In genomic region chr6:122124908-122125307, GRCh38 we compare ENCODE assay signal across 31 cellular contexts.
"Had no signal": no experiment of that assay in that cellular context is flagged by ENCODE, and none has a peak within 500 bp of the region (broad histone marks: within the 10 kb centered on the region; RNA-seq: fewer than 3 reads in every experiment).

No MANE protein-coding gene starts in this region.

- H3K36me3 Mint-ChIP-seq: natural killer cell; neural progenitor cell; stimulated activated memory B cell treated with anti-CD40 and anti-IgM and Interleukin-4, amounts not matched to agents 10 μg/mL and 1 μg/mL and 100 μg/mL, for 72 hours; type B pancreatic cell had no signal

- H3K9me3 ChIP-seq: ovary, psoas muscle, spleen, suprapubic skin, testis, tibial artery, transverse colon, upper lobe of right lung, uterus had no signal

- H3K27ac ChIP-seq: neural progenitor cell, ovary, parathyroid adenoma, psoas muscle, skin epidermis, spleen, suprapubic skin, testis, tibial artery, transverse colon, upper lobe of right lung, uterus had no signal

- H3K79me2 ChIP-seq: parathyroid adenoma had no signal

- DNase-seq: natural killer cell; occipital lobe; ovary; posterior cingulate gyrus; psoas muscle; right cardiac atrium; spleen; stimulated activated CD4-positive, alpha-beta T cell treated with anti-CD3 and anti-CD28 coated beads, Interleukin-12 subunit alpha, Interleukin-12 subunit beta, amount 100 ng/mL, for 4 hours; stimulated activated CD4-positive, alpha-beta T cell treated with anti-CD3 and anti-CD28 coated beads, Interleukin-1b, Interleukin-23, amount 100 ng/mL, for 48 hours; stimulated activated CD4-positive, alpha-beta T cell treated with anti-CD3 and anti-CD28 coated beads, Interleukin-4, amount 100 ng/mL, for 1 hour; stimulated activated CD4-positive, alpha-beta T cell treated with anti-CD3 and anti-CD28 coated beads, Interleukin-4, amount 100 ng/mL, for 4 hours; stimulated activated CD8-positive, alpha-beta memory T cell treated with anti-CD3 and anti-CD28 coated beads, Interleukin-4, amount 100 ng/mL, for 48 hours; stimulated activated naive CD4-positive, alpha-beta T cell; stimulated activated naive CD8-positive, alpha-beta T cell treated with anti-CD3 and anti-CD28 coated beads, Interleukin-15, amount 100 ng/mL, for 72 hours; stimulated activated naive CD8-positive, alpha-beta T cell treated with anti-CD3 and anti-CD28 coated beads, Interleukin-15, Interleukin-2, amounts not matched to agents 100 U/mL and 50 U/mL, for 24 hours; substantia nigra; testis; tibial artery; transverse colon; upper lobe of right lung; uterus had no signal

- H3K9me3 Mint-ChIP-seq: nephron; neural progenitor cell; stimulated activated naive CD8-positive, alpha-beta T cell treated with anti-CD3 and anti-CD28 coated beads, Interleukin-15, amount 100 ng/mL, for 72 hours; type B pancreatic cell had no signal

- H3K9ac ChIP-seq: neural progenitor cell, parathyroid adenoma had no signal

- H3K27ac Mint-ChIP-seq: natural killer cell; nephron; neural progenitor cell; progenitor cell of endocrine pancreas; stimulated activated memory B cell treated with anti-CD40 and anti-IgM and Interleukin-4, amounts not matched to agents 10 μg/mL and 1 μg/mL and 100 μg/mL, for 72 hours; stimulated activated naive CD8-positive, alpha-beta T cell treated with anti-CD3 and anti-CD28 coated beads, Interleukin-15, amount 100 ng/mL, for 72 hours; type B pancreatic cell had no signal

- H3K4me1 Mint-ChIP-seq: natural killer cell; neural progenitor cell; stimulated activated memory B cell treated with anti-CD40 and anti-IgM and Interleukin-4, amounts not matched to agents 10 μg/mL and 1 μg/mL and 100 μg/mL, for 72 hours; stimulated activated naive CD8-positive, alpha-beta T cell treated with anti-CD3 and anti-CD28 coated beads, Interleukin-15, amount 100 ng/mL, for 72 hours had no signal

- H2AFZ ChIP-seq: neural progenitor cell, parathyroid adenoma had no signal

- H3K36me3 ChIP-seq: neural progenitor cell, ovary, spleen, suprapubic skin, tibial artery, transverse colon, upper lobe of right lung, uterus had no signal

- H3K4me1 ChIP-seq: neural progenitor cell, parathyroid adenoma, spleen, suprapubic skin, testis, transverse colon, upper lobe of right lung, uterus had no signal

- ATAC-seq: natural killer cell; psoas muscle; right cardiac atrium; sciatic nerve; stimulated activated memory B cell treated with anti-CD40 and anti-IgM and Interleukin-4, amounts not matched to agents 10 μg/mL and 1 μg/mL and 100 μg/mL, for 72 hours; stimulated activated naive CD8-positive, alpha-beta T cell treated with anti-CD3 and anti-CD28 coated beads, Interleukin-15, amount 100 ng/mL, for 72 hours; stimulated activated naive CD8-positive, alpha-beta T cell treated with anti-CD3 and anti-CD28 coated beads, Interleukin-15, Interleukin-2, amounts not matched to agents 100 U/mL and 50 U/mL, for 24 hours; upper lobe of right lung had no signal

- H3K27me3 Mint-ChIP-seq: progenitor cell of endocrine pancreas; stimulated activated memory B cell treated with anti-CD40 and anti-IgM and Interleukin-4, amounts not matched to agents 10 μg/mL and 1 μg/mL and 100 μg/mL, for 72 hours; stimulated activated naive CD8-positive, alpha-beta T cell treated with anti-CD3 and anti-CD28 coated beads, Interleukin-15, amount 100 ng/mL, for 72 hours; type B pancreatic cell had no signal

- H3K27me3 ChIP-seq: neural progenitor cell, ovary, spleen, suprapubic skin, testis, tibial artery, transverse colon, upper lobe of right lung, uterus had no signal

- H3K4me3 ChIP-seq: neural progenitor cell, ovary, psoas muscle, skin epidermis, smooth muscle cell, spleen, suprapubic skin, testis, tibial artery, transverse colon, upper lobe of right lung, uterus had no signal

- H3K4me3 Mint-ChIP-seq: natural killer cell; nephron; neural progenitor cell; stimulated activated memory B cell treated with anti-CD40 and anti-IgM and Interleukin-4, amounts not matched to agents 10 μg/mL and 1 μg/mL and 100 μg/mL, for 72 hours; stimulated activated naive CD8-positive, alpha-beta T cell treated with anti-CD3 and anti-CD28 coated beads, Interleukin-15, amount 100 ng/mL, for 72 hours; type B pancreatic cell had no signal

- H3K4me2 ChIP-seq: neural progenitor cell, smooth muscle cell had no signal
